ENCODE assay signal across 18 cellular contexts in the genomic region with DNA sequence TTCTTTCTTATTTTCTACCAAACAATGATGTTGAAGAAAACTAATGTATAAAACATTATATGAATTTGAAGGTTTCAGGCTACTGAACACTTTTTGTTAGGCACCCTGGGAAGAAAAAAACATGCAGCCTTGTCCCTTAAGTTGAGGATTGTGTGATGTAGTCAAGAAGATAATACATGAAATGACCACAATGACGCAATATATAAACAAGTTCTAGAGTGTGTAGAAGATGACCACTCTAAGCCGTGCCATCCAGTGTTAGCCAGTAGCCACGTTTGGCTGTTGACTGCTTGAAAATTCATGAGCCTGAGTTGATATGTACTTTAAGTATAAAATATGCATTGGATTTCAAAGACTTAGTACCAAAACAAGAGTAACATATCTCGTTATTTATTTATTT. TPM values are rescaled to one million over a fixed set of nuclear protein-coding genes. Genes with fewer than 3 reads are reported as not detected.
A peak's percentile ranks its signal among the peaks of the same experiment; 100 is the strongest.
DNase-seq lines count a peak whose midpoint lies in the region; TF ChIP-seq lines count a peak whose summit lies in the region.
"Had no signal": no experiment of that assay in that cellular context is flagged by ENCODE, and none has a peak within 500 bp of the region (broad histone marks: within the 10 kb centered on the region; RNA-seq: fewer than 3 reads in every experiment).

No MANE protein-coding gene starts in this region.

- H2BK5ac ChIP-seq in trophoblast cell (ENCODE audit: low read depth, low read length, poor library complexity) = no peak overlapping the region

- DNase-seq in brain microvascular endothelial cell (peak; percentile 11), trophoblast cell (no peak), NCI-H446 (lab: John Stamatoyannopoulos, UW) (no peak), glomerular visceral epithelial cell (ENCODE audit: extremely low spot score) (no peak), NCI-H1048 (lab: John Stamatoyannopoulos, UW) (no peak)
- DNase-seq: BE2C; CD4-positive, CD25-positive, alpha-beta regulatory T cell; COR-L47; GDM1; NCI-H1105; NCI-H1694 treated with DMSO at 0.1 percent for 48 hours; NCI-H510A; NCI-H748 treated with DMSO at 0.1 percent for 48 hours; PC-3; SIG-M5 had no signal

- H2AK5ac ChIP-seq in trophoblast cell (ENCODE audit: low read length) = no peak overlapping the region

- H3K18ac ChIP-seq in trophoblast cell (ENCODE audit: low read length) = no peak overlapping the region

- H3K36me3 ChIP-seq in DOHH2 (ENCODE audit: control insufficient read depth, low read length) (peaks cover 68% of the 10 kb centered on the region), OCI-LY1 (ENCODE audit: insufficient read depth, low read length) (peaks cover 46% of the 10 kb centered on the region), brain microvascular endothelial cell (replicated peaks) (no peaks in the 10 kb centered on the region), trophoblast cell (ENCODE audit: control insufficient read depth in 1 of 2, insufficient read depth in 2 of 2, low read length in 2 of 2) (peaks cover 0 to 4% of the 10 kb centered on the region in 2 experiments)
- H3K36me3 ChIP-seq: BE2C had no signal

- peaks cover 99% of the 10 kb centered on the region for H3K4me1 ChIP-seq in DOHH2 (ENCODE audit: control insufficient read depth, low read length)
- peaks cover 96% of the 10 kb centered on the region for H3K4me1 ChIP-seq in OCI-LY1 (ENCODE audit: insufficient read depth, low read length, severe bottlenecking)
- H3K4me1 ChIP-seq in trophoblast cell (ENCODE audit: control insufficient read depth in 1 of 2, insufficient read depth in 2 of 2, low read length in 2 of 2) = no peaks in the 10 kb centered on the region
- H3K4me1 ChIP-seq: BE2C had no signal

- in situ Hi-C loops in brain microvascular endothelial cell (cut with HindIII; ENCODE audit: low pct_ligation_motif_present, low sequenced_read_pairs) = no loop called here

- H3K27me3 ChIP-seq in DOHH2 (ENCODE audit: control insufficient read depth, low read length) (no peaks in the 10 kb centered on the region), OCI-LY1 (ENCODE audit: insufficient read depth, low read length) (no peaks in the 10 kb centered on the region), brain microvascular endothelial cell (replicated peaks) (no peaks in the 10 kb centered on the region), trophoblast cell (ENCODE audit: insufficient read depth, low read length) (no peaks in the 10 kb centered on the region)
- H3K27me3 ChIP-seq: BE2C had no signal

- H3K9me3 ChIP-seq in DOHH2 (ENCODE audit: control insufficient read depth, insufficient read depth, low read length) = no peaks in the 10 kb centered on the region
- H3K9me3 ChIP-seq in OCI-LY1 (ENCODE audit: low read length) = no peaks in the 10 kb centered on the region
- no peaks in the 10 kb centered on the region for H3K9me3 ChIP-seq in trophoblast cell (ENCODE audit: insufficient read depth, low read depth, low read length)
- H3K9me3 ChIP-seq: BE2C had no signal

- no peak overlapping the region for H4K91ac ChIP-seq in trophoblast cell (ENCODE audit: low read depth, low read length)

- H4K20me1 ChIP-seq in DOHH2 (ENCODE audit: control insufficient read depth, insufficient read depth, low read depth, low read length) (no peaks in the 10 kb centered on the region; the same call in 1 of the 2 replicates), OCI-LY1 (ENCODE audit: insufficient read depth, low read length) (no peaks in the 10 kb centered on the region)

- H3K4me3 ChIP-seq in DOHH2 (ENCODE audit: low read length) (peak overlapping the region; percentile 68), OCI-LY1 (ENCODE audit: low read depth, low read length, poor library complexity, severe bottlenecking) (no peak overlapping the region), brain microvascular endothelial cell (ENCODE audit: low read depth, low read length) (no peak overlapping the region), trophoblast cell (ENCODE audit: low read depth, low read length) (no peak overlapping the region)

- H2AFZ ChIP-seq in OCI-LY1 (ENCODE audit: low read length) = no peak overlapping the region
- H2AFZ ChIP-seq in trophoblast cell (ENCODE audit: insufficient read depth, low read length, poor library complexity) = no peak overlapping the region

- TF ChIP-seq CTCF in DOHH2 (IDR thresholded peaks at IDR 0.05; ENCODE audit: low read depth, low read length, poor library complexity, severe bottlenecking) = no peak
- TF ChIP-seq CTCF in OCI-LY1 (IDR thresholded peaks at IDR 0.05; ENCODE audit: low read length) = no peak
- no peak for TF ChIP-seq CTCF in brain microvascular endothelial cell (IDR thresholded peaks at IDR 0.05; ENCODE audit: low read depth, low read length, missing control alignments)

- peak overlapping the region; percentile 97 for H3K27ac ChIP-seq in DOHH2 (ENCODE audit: low read depth, low read length)
- H3K27ac ChIP-seq in OCI-LY1 (ENCODE audit: low read depth, low read length, poor library complexity, severe bottlenecking) = peak overlapping the region; percentile 91
- H3K27ac ChIP-seq in brain microvascular endothelial cell = no peak overlapping the region
- H3K27ac ChIP-seq in trophoblast cell (ENCODE audit: low read depth, low read length) = no peak overlapping the region
- H3K27ac ChIP-seq: RWPE1 had no signal

- peaks cover 100% of the 10 kb centered on the region for H3K79me2 ChIP-seq in DOHH2 (ENCODE audit: control insufficient read depth, low read length)
- H3K79me2 ChIP-seq in OCI-LY1 (ENCODE audit: insufficient read depth, low read length) = peaks cover 100% of the 10 kb centered on the region
- H3K79me2 ChIP-seq in trophoblast cell (ENCODE audit: control insufficient read depth, insufficient read depth, low read length, poor library complexity) = peaks cover 4% of the 10 kb centered on the region

- H3K23ac ChIP-seq in trophoblast cell (ENCODE audit: low read length) = no peak overlapping the region

- no peak overlapping the region for H2BK120ac ChIP-seq in trophoblast cell (ENCODE audit: insufficient read depth, low read length, poor library complexity)

- H4K12ac ChIP-seq in trophoblast cell (ENCODE audit: low read depth, low read length) = no peak overlapping the region

- no peaks in the 10 kb centered on the region for H3K79me1 ChIP-seq in trophoblast cell (ENCODE audit: low read length)

- H3K4me2 ChIP-seq in DOHH2 (ENCODE audit: low read length) (peak overlapping the region; percentile 85), OCI-LY1 (ENCODE audit: low read length) (peak overlapping the region; percentile 7; the same call in 1 of the 2 replicates), trophoblast cell (ENCODE audit: low read length) (no peak overlapping the region)

- H3F3A ChIP-seq in DOHH2 (ENCODE audit: control insufficient read depth, insufficient read depth) (peaks cover 68% of the 10 kb centered on the region), OCI-LY1 (ENCODE audit: insufficient read depth, low read length) (no peaks in the 10 kb centered on the region; the same call in none of the 2 replicates)

- H3K9me2 ChIP-seq in DOHH2 (replicated peaks; ENCODE audit: control insufficient read depth, low read length) (no peaks in the 10 kb centered on the region), OCI-LY1 (ENCODE audit: low read depth, low read length) (no peaks in the 10 kb centered on the region)

- no peak overlapping the region for H3K14ac ChIP-seq in trophoblast cell (ENCODE audit: low read length)

- no CpG with 5 or more reads among the region's 4 CpGs for WGBS in trophoblast cell (ENCODE audit: extremely low coverage, insufficient coverage, insufficient read length)

- H3K4ac ChIP-seq in trophoblast cell (ENCODE audit: low read depth, low read length) = peak overlapping the region; percentile 19

- no peak overlapping the region for H2BK12ac ChIP-seq in trophoblast cell (ENCODE audit: low read length)

- no peak overlapping the region for H4K8ac ChIP-seq in trophoblast cell (ENCODE audit: low read depth, low read length)

- H3K9ac ChIP-seq in OCI-LY1 (ENCODE audit: low read length) (no peak overlapping the region), trophoblast cell (ENCODE audit: low read length) (no peak overlapping the region)

RNA-seq across cellular contexts. Expression of gene SWAP70, which starts 16.2 kb away (rescaled TPM):
- polyA plus RNA-seq in trophoblast cell (2013) = 70.7 and 73.1 TPM in 2 replicates

Comparison
In these comparisons a context has a peak if more than half of its experiments do, and no peak if none do; other contexts are left out.
1. H3K27ac ChIP-seq: peak in DOHH2 (single experiment) and OCI-LY1 (single experiment); none in brain microvascular endothelial cell (single experiment) and trophoblast cell (single experiment).